In genomic region chr9:98255064-98255577, GRCh38 we compare ENCODE assay signal across 1 cellular context.
A peak's percentile ranks its signal among the peaks of the same experiment; 100 is the strongest.
TF ChIP-seq lines count a peak whose summit lies in the region.

No MANE protein-coding gene starts in this region.

TF ChIP-seq in H1, 55 proteins besides CTCF, POLR2A, EP300 and RAD21 (continued from another document):
- TF ChIP-seq CREB1 (IDR thresholded peaks at IDR 0.05) = no peak
- TF ChIP-seq BRCA1 (IDR thresholded peaks at IDR 0.05; ENCODE audit: low read depth, low read length) = no peak
- TF ChIP-seq SIN3A (conservative IDR thresholded peaks at IDR 0.05 in 1 of 2, IDR thresholded peaks at IDR 0.05 in 1 of 2; ENCODE audit: low read depth in 1 of 2, low read length in 2 of 2) = 0 out of 4 replicates have a peak, but pooled peaks of 1 of the 2 experiments have one; percentile 9
- no peak for TF ChIP-seq CBX5 (IDR thresholded peaks at IDR 0.05; ENCODE audit: low read depth, low read length)
- peak; percentile 41; the same call in 1 of the 2 replicates for TF ChIP-seq TAF1 (IDR thresholded peaks at IDR 0.05; ENCODE audit: low read depth, low read length)
- peak; percentile 35 for TF ChIP-seq KDM4A (IDR thresholded peaks at IDR 0.05; ENCODE audit: low read depth, low read length, severe bottlenecking)
